In the genomic region with DNA sequence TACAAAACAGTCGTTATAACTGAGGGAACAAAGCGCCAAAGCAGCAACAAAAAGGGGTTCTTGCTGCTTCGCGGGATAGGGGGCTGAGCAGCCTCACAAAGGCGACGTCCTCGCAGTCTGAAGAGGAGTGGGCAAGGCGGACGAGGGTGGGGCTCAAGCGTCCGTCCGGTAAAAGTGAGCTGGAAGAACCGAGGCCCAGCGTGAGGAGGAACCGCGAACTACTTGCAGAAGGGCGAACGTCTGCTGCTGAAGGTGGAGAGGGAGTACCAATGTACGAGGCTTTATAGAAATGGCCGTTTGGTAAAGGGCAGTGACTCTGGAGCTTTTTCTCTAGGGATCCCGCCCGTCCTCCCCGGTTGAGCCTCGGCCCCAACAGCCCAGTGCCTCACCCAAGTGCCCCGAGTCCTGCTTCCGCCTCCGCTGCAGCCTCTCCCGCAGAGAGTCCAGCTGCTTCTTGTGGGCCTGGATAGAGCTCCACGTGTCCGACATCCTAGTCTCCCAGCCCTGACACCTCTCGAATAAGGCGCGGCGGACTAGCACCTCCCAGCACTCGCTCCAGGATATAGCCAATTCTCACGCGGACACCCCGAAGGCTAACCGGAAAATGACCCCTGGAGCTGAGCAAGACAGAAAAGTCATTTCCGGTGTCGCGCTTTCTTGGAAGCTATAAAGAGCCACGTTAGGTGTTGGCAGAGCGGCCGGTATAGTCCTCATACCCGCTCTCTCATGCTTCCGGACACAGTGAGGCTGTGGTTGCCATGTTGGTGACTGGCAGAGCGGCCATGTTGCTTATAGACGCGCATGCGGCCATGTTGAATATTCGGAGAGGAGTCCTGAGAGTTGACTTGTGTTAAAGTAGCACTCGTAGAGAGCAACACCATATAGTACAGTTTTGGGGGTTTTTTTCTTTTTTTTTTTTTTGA, we compare ENCODE assay signal across 1 cellular context.
A peak's percentile ranks its signal among the peaks of the same experiment; 100 is the strongest.
TF ChIP-seq lines count a peak whose summit lies in the region.

A gene (minus strand): TSS at position 606 of the 923 bp plus-strand sequence. CDS start 117 bp downstream, at position 489.

TF ChIP-seq in H1, 55 proteins besides CTCF, POLR2A, EP300 and RAD21 (continued from another document):
- TF ChIP-seq BRCA1 (IDR thresholded peaks at IDR 0.05; ENCODE audit: low read depth, low read length) = no peak
- TF ChIP-seq JUND (IDR thresholded peaks at IDR 0.05; ENCODE audit: low read length) = no peak
- TF ChIP-seq TBP (IDR thresholded peaks at IDR 0.05; ENCODE audit: low read depth, low read length) = peak; percentile 67
- TF ChIP-seq SP2 (IDR thresholded peaks at IDR 0.05; ENCODE audit: low read length) = no peak
- no peak for TF ChIP-seq RXRA (IDR thresholded peaks at IDR 0.05; ENCODE audit: insufficient read depth, low read depth, low read length)
- TF ChIP-seq, protein P1, sequence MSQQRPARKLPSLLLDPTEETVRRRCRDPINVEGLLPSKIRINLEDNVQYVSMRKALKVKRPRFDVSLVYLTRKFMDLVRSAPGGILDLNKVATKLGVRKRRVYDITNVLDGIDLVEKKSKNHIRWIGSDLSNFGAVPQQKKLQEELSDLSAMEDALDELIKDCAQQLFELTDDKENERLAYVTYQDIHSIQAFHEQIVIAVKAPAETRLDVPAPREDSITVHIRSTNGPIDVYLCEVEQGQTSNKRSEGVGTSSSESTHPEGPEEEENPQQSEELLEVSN (IDR thresholded peaks at IDR 0.05) = peak; percentile 84
- no peak for TF ChIP-seq SP1 (IDR thresholded peaks at IDR 0.05; ENCODE audit: low read depth, low read length)
- TF ChIP-seq, protein P2, sequence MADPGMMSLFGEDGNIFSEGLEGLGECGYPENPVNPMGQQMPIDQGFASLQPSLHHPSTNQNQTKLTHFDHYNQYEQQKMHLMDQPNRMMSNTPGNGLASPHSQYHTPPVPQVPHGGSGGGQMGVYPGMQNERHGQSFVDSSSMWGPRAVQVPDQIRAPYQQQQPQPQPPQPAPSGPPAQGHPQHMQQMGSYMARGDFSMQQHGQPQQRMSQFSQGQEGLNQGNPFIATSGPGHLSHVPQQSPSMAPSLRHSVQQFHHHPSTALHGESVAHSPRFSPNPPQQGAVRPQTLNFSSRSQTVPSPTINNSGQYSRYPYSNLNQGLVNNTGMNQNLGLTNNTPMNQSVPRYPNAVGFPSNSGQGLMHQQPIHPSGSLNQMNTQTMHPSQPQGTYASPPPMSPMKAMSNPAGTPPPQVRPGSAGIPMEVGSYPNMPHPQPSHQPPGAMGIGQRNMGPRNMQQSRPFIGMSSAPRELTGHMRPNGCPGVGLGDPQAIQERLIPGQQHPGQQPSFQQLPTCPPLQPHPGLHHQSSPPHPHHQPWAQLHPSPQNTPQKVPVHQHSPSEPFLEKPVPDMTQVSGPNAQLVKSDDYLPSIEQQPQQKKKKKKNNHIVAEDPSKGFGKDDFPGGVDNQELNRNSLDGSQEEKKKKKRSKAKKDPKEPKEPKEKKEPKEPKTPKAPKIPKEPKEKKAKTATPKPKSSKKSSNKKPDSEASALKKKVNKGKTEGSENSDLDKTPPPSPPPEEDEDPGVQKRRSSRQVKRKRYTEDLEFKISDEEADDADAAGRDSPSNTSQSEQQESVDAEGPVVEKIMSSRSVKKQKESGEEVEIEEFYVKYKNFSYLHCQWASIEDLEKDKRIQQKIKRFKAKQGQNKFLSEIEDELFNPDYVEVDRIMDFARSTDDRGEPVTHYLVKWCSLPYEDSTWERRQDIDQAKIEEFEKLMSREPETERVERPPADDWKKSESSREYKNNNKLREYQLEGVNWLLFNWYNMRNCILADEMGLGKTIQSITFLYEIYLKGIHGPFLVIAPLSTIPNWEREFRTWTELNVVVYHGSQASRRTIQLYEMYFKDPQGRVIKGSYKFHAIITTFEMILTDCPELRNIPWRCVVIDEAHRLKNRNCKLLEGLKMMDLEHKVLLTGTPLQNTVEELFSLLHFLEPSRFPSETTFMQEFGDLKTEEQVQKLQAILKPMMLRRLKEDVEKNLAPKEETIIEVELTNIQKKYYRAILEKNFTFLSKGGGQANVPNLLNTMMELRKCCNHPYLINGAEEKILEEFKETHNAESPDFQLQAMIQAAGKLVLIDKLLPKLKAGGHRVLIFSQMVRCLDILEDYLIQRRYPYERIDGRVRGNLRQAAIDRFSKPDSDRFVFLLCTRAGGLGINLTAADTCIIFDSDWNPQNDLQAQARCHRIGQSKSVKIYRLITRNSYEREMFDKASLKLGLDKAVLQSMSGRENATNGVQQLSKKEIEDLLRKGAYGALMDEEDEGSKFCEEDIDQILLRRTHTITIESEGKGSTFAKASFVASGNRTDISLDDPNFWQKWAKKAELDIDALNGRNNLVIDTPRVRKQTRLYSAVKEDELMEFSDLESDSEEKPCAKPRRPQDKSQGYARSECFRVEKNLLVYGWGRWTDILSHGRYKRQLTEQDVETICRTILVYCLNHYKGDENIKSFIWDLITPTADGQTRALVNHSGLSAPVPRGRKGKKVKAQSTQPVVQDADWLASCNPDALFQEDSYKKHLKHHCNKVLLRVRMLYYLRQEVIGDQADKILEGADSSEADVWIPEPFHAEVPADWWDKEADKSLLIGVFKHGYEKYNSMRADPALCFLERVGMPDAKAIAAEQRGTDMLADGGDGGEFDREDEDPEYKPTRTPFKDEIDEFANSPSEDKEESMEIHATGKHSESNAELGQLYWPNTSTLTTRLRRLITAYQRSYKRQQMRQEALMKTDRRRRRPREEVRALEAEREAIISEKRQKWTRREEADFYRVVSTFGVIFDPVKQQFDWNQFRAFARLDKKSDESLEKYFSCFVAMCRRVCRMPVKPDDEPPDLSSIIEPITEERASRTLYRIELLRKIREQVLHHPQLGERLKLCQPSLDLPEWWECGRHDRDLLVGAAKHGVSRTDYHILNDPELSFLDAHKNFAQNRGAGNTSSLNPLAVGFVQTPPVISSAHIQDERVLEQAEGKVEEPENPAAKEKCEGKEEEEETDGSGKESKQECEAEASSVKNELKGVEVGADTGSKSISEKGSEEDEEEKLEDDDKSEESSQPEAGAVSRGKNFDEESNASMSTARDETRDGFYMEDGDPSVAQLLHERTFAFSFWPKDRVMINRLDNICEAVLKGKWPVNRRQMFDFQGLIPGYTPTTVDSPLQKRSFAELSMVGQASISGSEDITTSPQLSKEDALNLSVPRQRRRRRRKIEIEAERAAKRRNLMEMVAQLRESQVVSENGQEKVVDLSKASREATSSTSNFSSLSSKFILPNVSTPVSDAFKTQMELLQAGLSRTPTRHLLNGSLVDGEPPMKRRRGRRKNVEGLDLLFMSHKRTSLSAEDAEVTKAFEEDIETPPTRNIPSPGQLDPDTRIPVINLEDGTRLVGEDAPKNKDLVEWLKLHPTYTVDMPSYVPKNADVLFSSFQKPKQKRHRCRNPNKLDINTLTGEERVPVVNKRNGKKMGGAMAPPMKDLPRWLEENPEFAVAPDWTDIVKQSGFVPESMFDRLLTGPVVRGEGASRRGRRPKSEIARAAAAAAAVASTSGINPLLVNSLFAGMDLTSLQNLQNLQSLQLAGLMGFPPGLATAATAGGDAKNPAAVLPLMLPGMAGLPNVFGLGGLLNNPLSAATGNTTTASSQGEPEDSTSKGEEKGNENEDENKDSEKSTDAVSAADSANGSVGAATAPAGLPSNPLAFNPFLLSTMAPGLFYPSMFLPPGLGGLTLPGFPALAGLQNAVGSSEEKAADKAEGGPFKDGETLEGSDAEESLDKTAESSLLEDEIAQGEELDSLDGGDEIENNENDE (IDR thresholded peaks at IDR 0.05; ENCODE audit: insufficient replicate concordance, low read length) = no peak
- TF ChIP-seq BACH1 (IDR thresholded peaks at IDR 0.05; ENCODE audit: low read length) = no peak
- TF ChIP-seq SP4 (IDR thresholded peaks at IDR 0.05; ENCODE audit: low read length) = no peak
- no peak for TF ChIP-seq RFX5 (IDR thresholded peaks at IDR 0.05; ENCODE audit: borderline replicate concordance, low read depth, low read length)
- no peak for TF ChIP-seq SUZ12 (IDR thresholded peaks at IDR 0.05; ENCODE audit: low read length)
- TF ChIP-seq SIN3A (conservative IDR thresholded peaks at IDR 0.05 in 1 of 2, IDR thresholded peaks at IDR 0.05 in 1 of 2; ENCODE audit: low read depth in 1 of 2, low read length in 2 of 2) = peak; percentile 83 to 90; a peak in 2 of 4 replicates
- TF ChIP-seq ASH2L (IDR thresholded peaks at IDR 0.05; ENCODE audit: low read length) = no peak
- TF ChIP-seq HDAC2 (IDR thresholded peaks at IDR 0.05; ENCODE audit: borderline replicate concordance in 1 of 2, low read depth in 2 of 2, low read length in 2 of 2) = 0 out of 4 replicates have a peak, but pooled peaks have one; percentile 4 to 46
- TF ChIP-seq TAF7 (optimal IDR thresholded peaks at IDR 0.05; ENCODE audit: borderline replicate concordance, low read depth, low read length) = no peak
- no peak for TF ChIP-seq CTBP2 (IDR thresholded peaks at IDR 0.05; ENCODE audit: borderline replicate concordance, insufficient read depth, insufficient read length, low read length)
- TF ChIP-seq SRF (IDR thresholded peaks at IDR 0.05; ENCODE audit: low read depth, low read length) = no peak
- no peak for TF ChIP-seq ZNF274 (IDR thresholded peaks at IDR 0.05; ENCODE audit: borderline replicate concordance, extremely low read depth, low read length)
- TF ChIP-seq TCF12 (IDR thresholded peaks at IDR 0.05; ENCODE audit: low read depth, low read length) = no peak
- peak; percentile 33 for TF ChIP-seq KDM4A (IDR thresholded peaks at IDR 0.05; ENCODE audit: low read depth, low read length, severe bottlenecking)
- TF ChIP-seq RBBP5 (IDR thresholded peaks at IDR 0.05; ENCODE audit: borderline replicate concordance, low read depth, low read length) = no peak
- TF ChIP-seq BCL11A (IDR thresholded peaks at IDR 0.05; ENCODE audit: low read depth in 2 of 2, low read length in 2 of 2) = no peak
- TF ChIP-seq SAP30 (IDR thresholded peaks at IDR 0.05; ENCODE audit: insufficient read depth, insufficient replicate concordance, low read length) = peak; percentile 92
- TF ChIP-seq CEBPB (IDR thresholded peaks at IDR 0.05; ENCODE audit: low read depth, low read length) = no peak
- TF ChIP-seq, protein P3, sequence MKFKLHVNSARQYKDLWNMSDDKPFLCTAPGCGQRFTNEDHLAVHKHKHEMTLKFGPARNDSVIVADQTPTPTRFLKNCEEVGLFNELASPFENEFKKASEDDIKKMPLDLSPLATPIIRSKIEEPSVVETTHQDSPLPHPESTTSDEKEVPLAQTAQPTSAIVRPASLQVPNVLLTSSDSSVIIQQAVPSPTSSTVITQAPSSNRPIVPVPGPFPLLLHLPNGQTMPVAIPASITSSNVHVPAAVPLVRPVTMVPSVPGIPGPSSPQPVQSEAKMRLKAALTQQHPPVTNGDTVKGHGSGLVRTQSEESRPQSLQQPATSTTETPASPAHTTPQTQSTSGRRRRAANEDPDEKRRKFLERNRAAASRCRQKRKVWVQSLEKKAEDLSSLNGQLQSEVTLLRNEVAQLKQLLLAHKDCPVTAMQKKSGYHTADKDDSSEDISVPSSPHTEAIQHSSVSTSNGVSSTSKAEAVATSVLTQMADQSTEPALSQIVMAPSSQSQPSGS (IDR thresholded peaks at IDR 0.05; ENCODE audit: low read length) = peak; percentile 31; the same call in 1 of the 2 replicates
- TF ChIP-seq CHD1 (IDR thresholded peaks at IDR 0.05; ENCODE audit: low read depth, low read length) = no peak
- TF ChIP-seq CREB1 (IDR thresholded peaks at IDR 0.05) = peak; percentile 87
- TF ChIP-seq SIRT6 (IDR thresholded peaks at IDR 0.05; ENCODE audit: low read length) = no peak
- peak; percentile 83 for TF ChIP-seq SIX5 (IDR thresholded peaks at IDR 0.05; ENCODE audit: low read depth, low read length)
- TF ChIP-seq KDM5A (IDR thresholded peaks at IDR 0.05; ENCODE audit: low read length) = 0 out of 2 replicates have a peak, but pooled peaks have one; percentile 23
- TF ChIP-seq CHD2 (IDR thresholded peaks at IDR 0.05; ENCODE audit: low read length) = peak; percentile 47
- TF ChIP-seq FOSL1 (IDR thresholded peaks at IDR 0.05; ENCODE audit: insufficient read depth, low read depth, low read length) = no peak
- peak; percentile 88 for TF ChIP-seq TAF1 (IDR thresholded peaks at IDR 0.05; ENCODE audit: low read depth, low read length)
- no peak for TF ChIP-seq EZH2 (IDR thresholded peaks at IDR 0.05; ENCODE audit: low read depth, low read length, severe bottlenecking)
- peak; percentile 64 for TF ChIP-seq GTF2F1 (IDR thresholded peaks at IDR 0.05; ENCODE audit: borderline replicate concordance, low read depth, low read length)
- no peak for TF ChIP-seq HDAC6 (IDR thresholded peaks at IDR 0.05; ENCODE audit: low read depth, low read length)
- TF ChIP-seq MAFK (IDR thresholded peaks at IDR 0.05; ENCODE audit: low read depth, low read length) = peak; percentile 28; the same call in 1 of the 2 replicates
- TF ChIP-seq PHF8 (conservative IDR thresholded peaks at IDR 0.05; ENCODE audit: low read depth, low read length) = peak; percentile 44; the same call in 1 of the 2 replicates
- TF ChIP-seq JUN (IDR thresholded peaks at IDR 0.05; ENCODE audit: low read depth, low read length) = no peak
- TF ChIP-seq POLR2AphosphoS5 (IDR thresholded peaks at IDR 0.05; ENCODE audit: low read depth, low read length) = peak; percentile 82
- 0 out of 2 replicates have a peak, but pooled peaks have one; percentile 19 for TF ChIP-seq NRF1 (IDR thresholded peaks at IDR 0.05; ENCODE audit: low read depth, low read length)
- TF ChIP-seq CBX5 (IDR thresholded peaks at IDR 0.05; ENCODE audit: low read depth, low read length) = no peak
- TF ChIP-seq, protein P4, sequence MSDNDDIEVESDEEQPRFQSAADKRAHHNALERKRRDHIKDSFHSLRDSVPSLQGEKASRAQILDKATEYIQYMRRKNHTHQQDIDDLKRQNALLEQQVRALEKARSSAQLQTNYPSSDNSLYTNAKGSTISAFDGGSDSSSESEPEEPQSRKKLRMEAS (IDR thresholded peaks at IDR 0.05) = peak; percentile 90
- TF ChIP-seq NANOG (IDR thresholded peaks at IDR 0.05; ENCODE audit: insufficient read depth, low read depth, low read length, poor library complexity, severe bottlenecking) = no peak
- TF ChIP-seq, protein P5, sequence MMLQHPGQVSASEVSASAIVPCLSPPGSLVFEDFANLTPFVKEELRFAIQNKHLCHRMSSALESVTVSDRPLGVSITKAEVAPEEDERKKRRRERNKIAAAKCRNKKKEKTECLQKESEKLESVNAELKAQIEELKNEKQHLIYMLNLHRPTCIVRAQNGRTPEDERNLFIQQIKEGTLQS (IDR thresholded peaks at IDR 0.05; ENCODE audit: insufficient read depth, low read depth, low read length) = 0 out of 2 replicates have a peak, but pooled peaks have one; percentile 7
